Comparison of ENCODE assay signal across 8 cellular contexts in genomic region chr19:54160182-54160811, GRCh38. TPM values are rescaled to one million over a fixed set of nuclear protein-coding genes. Genes with fewer than 3 reads are reported as not detected.
DNase-seq lines count a peak whose midpoint lies in the region; ATAC-seq and TF ChIP-seq lines count a peak whose summit lies in the region.

No MANE protein-coding gene starts in this region.

- H3K4me3 Mint-ChIP-seq in activated naive CD4-positive, alpha-beta T cell treated with anti-CD3 and anti-CD28 coated beads for 36 hours, result peak overlapping the region; percentile 100

- CTCF ChIA-PET in activated naive CD4-positive, alpha-beta T cell treated with anti-CD3 and anti-CD28 coated beads for 36 hours (lab: Charles Lee), result interaction anchor here (0.9 kb wide), 1 partner anchor 29 kb away, joined by 7 read pairs; the partner anchor contains the start of gene MBOAT7
- CTCF ChIA-PET in GM10248 (lab: Yijun Ruan, JAX), result interaction anchor here (1.3 to 3.4 kb wide), 8 partner anchors 8 to 106 kb away, joined by 4 to 12 read pairs (median 4); partner anchors contain the start of genes CNOT3 and TFPT

- peak; percentile 21 for DNase-seq in activated naive CD4-positive, alpha-beta T cell treated with anti-CD3 and anti-CD28 coated beads for 36 hours
- no peak for DNase-seq in activated naive CD4-positive, alpha-beta T cell treated with Interleukin-2 at 50 U/mL for 16 hours
- DNase-seq in NCI-H1105 (lab: John Stamatoyannopoulos, UW) (peak; percentile 34), cardiac fibroblast (ENCODE audit: low read depth in 2 of 2) (peak; percentile 32 to 45), GM10248 (ENCODE audit: extremely low spot score) (no peak), NCI-H226 (no peak)

- peaks cover 56% of the 10 kb centered on the region for H3K4me1 Mint-ChIP-seq in activated naive CD4-positive, alpha-beta T cell treated with anti-CD3 and anti-CD28 coated beads for 36 hours (ENCODE audit: low read depth)

- H3K36me3 Mint-ChIP-seq in activated naive CD4-positive, alpha-beta T cell treated with anti-CD3 and anti-CD28 coated beads for 36 hours (ENCODE audit: low read depth), result peaks cover 14% of the 10 kb centered on the region

- H3K27ac Mint-ChIP-seq in activated naive CD4-positive, alpha-beta T cell treated with anti-CD3 and anti-CD28 coated beads for 36 hours, result peak overlapping the region; percentile 92

- ATAC-seq in HG03175 (IDR thresholded peaks at IDR 0.05; ENCODE audit: unreplicated experiment), result no peak

- H3K27me3 Mint-ChIP-seq in activated naive CD4-positive, alpha-beta T cell treated with anti-CD3 and anti-CD28 coated beads for 36 hours (ENCODE audit: low read depth), result peaks cover 9% of the 10 kb centered on the region

- H3K9me3 Mint-ChIP-seq in activated naive CD4-positive, alpha-beta T cell treated with anti-CD3 and anti-CD28 coated beads for 36 hours, result no peaks in the 10 kb centered on the region

- H3K4me1 ChIP-seq in mononuclear cell (ENCODE audit: insufficient read depth, low read length), result peaks cover 63% of the 10 kb centered on the region

- peak overlapping the region; percentile 64 to 69 for H3K4me3 ChIP-seq in cardiac fibroblast (replicated peaks in 1 of 2; ENCODE audit: low read depth in 2 of 2, low read length in 2 of 2)
- peak overlapping the region; percentile 42 for H3K4me3 ChIP-seq in mononuclear cell (ENCODE audit: low read length)

- no peaks in the 10 kb centered on the region for H3K27me3 ChIP-seq in mononuclear cell (ENCODE audit: insufficient read depth, low read length)

- no peak for TF ChIP-seq CTCF in cardiac fibroblast (IDR thresholded peaks at IDR 0.05; ENCODE audit: low read depth, low read length)
- TF ChIP-seq CTCF in GM10248 (IDR thresholded peaks at IDR 0.05; ENCODE audit: control extremely low read depth, extremely low read depth, low read depth, missing control alignments), result no peak

- no peaks in the 10 kb centered on the region for H3K9me3 ChIP-seq in mononuclear cell (ENCODE audit: low read depth, low read length)

- POLR2A ChIA-PET in GM10248 (lab: Yijun Ruan, JAX), result interaction anchor here (0.5 to 2.5 kb wide), 3 partner anchors 23 to 45 kb away, joined by 3 to 10 read pairs (median 3); partner anchors contain the start of genes CNOT3 and RPS9

- intact Hi-C loops in activated naive CD4-positive, alpha-beta T cell treated with anti-CD3 and anti-CD28 coated beads for 36 hours (cut with micrococcal nuclease), result loop anchor here (10.0 kb wide), 1 partner anchor 285 kb away; the partner anchor contains the start of gene LENG8

RNA-seq across cellular contexts. Expression of gene LENG1, which starts 0.8 kb away (rescaled TPM):
- 1 to 10 TPM; 4.7 to 5.6 TPM for total RNA-seq in activated naive CD4-positive, alpha-beta T cell treated with anti-CD3 and anti-CD28 coated beads for 36 hours
- total RNA-seq in mononuclear cell, result 11.9 TPM

RNA-seq across cellular contexts. Expression of gene TMC4, which starts 12.7 kb away (rescaled TPM):
- under 1 TPM in 1 of 2 experiments, not detected in 1; 0.24 TPM for total RNA-seq in activated naive CD4-positive, alpha-beta T cell treated with anti-CD3 and anti-CD28 coated beads for 36 hours
- total RNA-seq in mononuclear cell, result 0.31 TPM

RNA-seq across cellular contexts. Expression of gene CNOT3, which starts 22.7 kb away (rescaled TPM):
- 10 to 100 TPM; 50.4 to 58.3 TPM for total RNA-seq in activated naive CD4-positive, alpha-beta T cell treated with anti-CD3 and anti-CD28 coated beads for 36 hours
- total RNA-seq in mononuclear cell, result 8.1 TPM

RNA-seq across cellular contexts. Expression of gene MBOAT7, which starts 29.1 kb away (rescaled TPM):
- total RNA-seq in activated naive CD4-positive, alpha-beta T cell treated with anti-CD3 and anti-CD28 coated beads for 36 hours, result 10 to 100 TPM; 33.7 to 36.1 TPM
- 30.3 TPM for total RNA-seq in mononuclear cell

RNA-seq across cellular contexts. Expression of gene TSEN34, which starts 30.8 kb away (rescaled TPM):
- total RNA-seq in activated naive CD4-positive, alpha-beta T cell treated with anti-CD3 and anti-CD28 coated beads for 36 hours, result 1 to 10 TPM; 8.0 to 8.5 TPM
- 15.5 TPM for total RNA-seq in mononuclear cell

Comparison
In these comparisons a context has a peak if more than half of its experiments do, and no peak if none do; other contexts are left out.
1. DNase-seq: peak in activated naive CD4-positive, alpha-beta T cell treated with anti-CD3 and anti-CD28 coated beads for 36 hours (single experiment), NCI-H1105 (single experiment) and cardiac fibroblast (2 of 2); none in activated naive CD4-positive, alpha-beta T cell treated with Interleukin-2 at 50 U/mL for 16 hours (single experiment), GM10248 (single experiment) and NCI-H226 (single experiment).